Comparison of ENCODE assay signal across 1 cellular context in genomic region chr2:25912851-25913695, GRCh38.
TF ChIP-seq lines count a peak whose summit lies in the region.

No MANE protein-coding gene starts in this region.

TF ChIP-seq in HepG2, 621 proteins besides CTCF, POLR2A, EP300 and RAD21:
- peak; percentile 62; the same call in 1 of the 2 replicates for TF ChIP-seq ZNF292 (CRISPR knock-in tag; IDR thresholded peaks at IDR 0.05; ENCODE audit: borderline replicate concordance, low read depth)
- no peak for TF ChIP-seq ZNF549 (CRISPR knock-in tag; IDR thresholded peaks at IDR 0.05)
- no peak for TF ChIP-seq ZZZ3 (CRISPR knock-in tag; IDR thresholded peaks at IDR 0.05; ENCODE audit: borderline replicate concordance)
- TF ChIP-seq DRAP1 (CRISPR knock-in tag; IDR thresholded peaks at IDR 0.05) = no peak
TF ChIP-seq in HepG2: peak in this region for 1.
